Comparison of ENCODE assay signal across 22 cellular contexts in genomic region chr10:125634606-125635005, GRCh38. TPM values are rescaled to one million over a fixed set of nuclear protein-coding genes. Genes with fewer than 3 reads are reported as not detected.
DNase-seq lines count a peak whose midpoint lies in the region; TF ChIP-seq lines count a peak whose summit lies in the region.
"Had no signal": no experiment of that assay in that cellular context is flagged by ENCODE, and none has a peak within 500 bp of the region (broad histone marks: within the 10 kb centered on the region; RNA-seq: fewer than 3 reads in every experiment).

No MANE protein-coding gene starts in this region.

- TF ChIP-seq CTCF in C4-2B (conservative IDR thresholded peaks at IDR 0.05) (no peak), HEK293 (tag by site-specific recombination; IDR thresholded peaks at IDR 0.05) (no peak), vagina (IDR thresholded peaks at IDR 0.05) (no peak)

- no peaks in the 10 kb centered on the region for H3K27me3 ChIP-seq in neuronal stem cell (ENCODE audit: control insufficient read depth in 3 of 3, insufficient read depth in 3 of 3, low read depth in 1 of 3, low read length in 3 of 3)
- no peaks in the 10 kb centered on the region for H3K27me3 ChIP-seq in vagina
- H3K27me3 ChIP-seq: BLaER1 had no signal

- H4K91ac ChIP-seq in neuronal stem cell (ENCODE audit: low read depth, low read length, poor library complexity): no peak overlapping the region

- no peak overlapping the region for H3K23ac ChIP-seq in neuronal stem cell (ENCODE audit: low read depth, low read length, poor library complexity)

- no peak overlapping the region for H2BK120ac ChIP-seq in neuronal stem cell (ENCODE audit: low read depth, low read length)

- H2BK15ac ChIP-seq in neuronal stem cell (ENCODE audit: low read length): no peak overlapping the region

- no peak for TF ChIP-seq POLR2A in vagina (IDR thresholded peaks at IDR 0.05)

- no peak overlapping the region for H2AFZ ChIP-seq in neuronal stem cell (ENCODE audit: low read length)

- H3K79me1 ChIP-seq in neuronal stem cell (ENCODE audit: low read depth, low read length): no peaks in the 10 kb centered on the region

- DNase-seq in neuronal stem cell (ENCODE audit: low spot score) (no peak), NCI-H1092 (lab: John Stamatoyannopoulos, UW) (no peak), EL (no peak), vagina (ENCODE audit: extremely low spot score in 2 of 2) (no peak)
- DNase-seq: 8988T; ACHN; BE2C; CD4-positive, alpha-beta memory T cell; CD4-positive, CD25-positive, alpha-beta regulatory T cell; CD8-positive, alpha-beta memory T cell; COR-L47; DMS 273 treated with DMSO at 0.1 percent for 48 hours; DMS153; DMS79; DND-41; GF-D8 had no signal

- no CpG with 5 or more reads among the region's 5 CpGs for WGBS in neuronal stem cell (ENCODE audit: extremely low coverage in 2 of 2, insufficient read length in 2 of 2, insufficient replicate concordance in 1 of 2), 2 donors

- H3K4me2 ChIP-seq in neuronal stem cell (ENCODE audit: insufficient read depth, low read length, poor library complexity, severe bottlenecking): no peak overlapping the region
- H3K4me2 ChIP-seq: BLaER1 had no signal

- intact Hi-C loops in vagina (cut with DNase I): no loop called here

- H3K27ac ChIP-seq in C4-2B (peak overlapping the region; percentile 83), HEK293 (ENCODE audit: extremely low read depth, low read depth, low read length) (peak overlapping the region; percentile 58; the same call in 1 of the 2 replicates), neuronal stem cell (replicated peaks; ENCODE audit: low read length) (no peak overlapping the region), vagina (no peak overlapping the region)
- H3K27ac ChIP-seq: BLaER1 had no signal

- no peak overlapping the region for H3K4ac ChIP-seq in neuronal stem cell (ENCODE audit: low read length)

- CTCF ChIA-PET in HEK293 (lab: Yijun Ruan, JAX): interaction anchor here (0.7 kb wide), 1 partner anchor 94 kb away, joined by 3 read pairs; no protein-coding TSS in a partner anchor

- no peak overlapping the region for H2BK5ac ChIP-seq in neuronal stem cell (ENCODE audit: low read length)

- no peaks in the 10 kb centered on the region for H3K36me3 ChIP-seq in HEK293 (ENCODE audit: control insufficient read depth in 2 of 2, insufficient read depth in 1 of 2, low read length in 2 of 2)
- H3K36me3 ChIP-seq in neuronal stem cell (replicated peaks in 1 of 2; ENCODE audit: control insufficient read depth in 2 of 2, insufficient read depth in 2 of 2, low read length in 2 of 2): no peaks in the 10 kb centered on the region
- no peaks in the 10 kb centered on the region for H3K36me3 ChIP-seq in vagina
- H3K36me3 ChIP-seq: BE2C, BLaER1 had no signal

- H3K4me1 ChIP-seq in HEK293 (ENCODE audit: control insufficient read depth, insufficient read depth, low read length) (peaks cover 13% of the 10 kb centered on the region), neuronal stem cell (ENCODE audit: control insufficient read depth in 2 of 2, insufficient read depth in 1 of 2, low read depth in 1 of 2, low read length in 2 of 2) (peaks cover 0 to 4% of the 10 kb centered on the region in 2 donors), vagina (no peaks in the 10 kb centered on the region)
- H3K4me1 ChIP-seq: BE2C, BLaER1 had no signal

- H3K18ac ChIP-seq in neuronal stem cell (ENCODE audit: low read length): no peak overlapping the region

- H3K9ac ChIP-seq in neuronal stem cell (ENCODE audit: low read depth, low read length, poor library complexity): no peak overlapping the region
- H3K9ac ChIP-seq: BLaER1 had no signal

- no peak overlapping the region for H4K8ac ChIP-seq in neuronal stem cell (ENCODE audit: low read depth, low read length)

- no peaks in the 10 kb centered on the region for H3K9me3 ChIP-seq in HEK293 (ENCODE audit: control insufficient read depth, insufficient read depth, low read depth, low read length)
- H3K9me3 ChIP-seq in neuronal stem cell (replicated peaks in 1 of 2; ENCODE audit: control insufficient read depth in 2 of 2, insufficient read depth in 1 of 2, low read depth in 1 of 2, low read length in 2 of 2): no peaks in the 10 kb centered on the region
- no peaks in the 10 kb centered on the region for H3K9me3 ChIP-seq in vagina
- H3K9me3 ChIP-seq: BE2C, BLaER1 had no signal

- H2AK5ac ChIP-seq in neuronal stem cell (ENCODE audit: low read depth, low read length): no peak overlapping the region

- no peak overlapping the region for H3K4me3 ChIP-seq in HEK293 (ENCODE audit: low read depth, low read length)
- no peak overlapping the region for H3K4me3 ChIP-seq in neuronal stem cell (ENCODE audit: low read length in 2 of 2)
- no peak overlapping the region for H3K4me3 ChIP-seq in vagina
- H3K4me3 ChIP-seq: BLaER1 had no signal

- POLR2A ChIA-PET in HEK293 (lab: Yijun Ruan, JAX): interaction anchor here (1.4 kb wide), 1 partner anchor 10 kb away, joined by 4 read pairs; no protein-coding TSS in a partner anchor

- no peak overlapping the region for H2BK12ac ChIP-seq in neuronal stem cell (ENCODE audit: low read length)

- H3K14ac ChIP-seq in neuronal stem cell (ENCODE audit: low read length): peak overlapping the region; percentile 58

TF ChIP-seq in HEK293, 187 proteins besides CTCF, POLR2A, EP300 and RAD21:
- no peak for TF ChIP-seq SETDB1 (IDR thresholded peaks at IDR 0.05; ENCODE audit: insufficient read length, low read length)
- peak; percentile 39; the same call in 1 of the 2 replicates for TF ChIP-seq ATF2 (tag by site-specific recombination; IDR thresholded peaks at IDR 0.05; ENCODE audit: low read depth)

RNA-seq across cellular contexts. Expression of gene TEX36, which starts 48.4 kb away (rescaled TPM):
- polyA plus RNA-seq in neuronal stem cell (2013, experiment 1 of 2): not detected
- polyA plus RNA-seq in neuronal stem cell (2013, experiment 2 of 2): not detected
- not detected for total RNA-seq in vagina
- total RNA-seq: CD4-positive, alpha-beta memory T cell; CD4-positive, CD25-positive, alpha-beta regulatory T cell; CD8-positive, alpha-beta memory T cell; Daoy had no signal
- polyA plus RNA-seq: AG04450; CD14-positive monocyte; CD4-positive, alpha-beta memory T cell; CD4-positive, CD25-positive, alpha-beta regulatory T cell; CD8-positive, alpha-beta memory T cell had no signal

Comparison
In these comparisons a context has a peak if more than half of its experiments do, and no peak if none do; other contexts are left out.
1. H3K27ac ChIP-seq: peak in C4-2B (single experiment) and HEK293 (single experiment); none in neuronal stem cell (single experiment) and vagina (single experiment).